8 cellular contexts compared by ENCODE assay signal in the genomic region with DNA sequence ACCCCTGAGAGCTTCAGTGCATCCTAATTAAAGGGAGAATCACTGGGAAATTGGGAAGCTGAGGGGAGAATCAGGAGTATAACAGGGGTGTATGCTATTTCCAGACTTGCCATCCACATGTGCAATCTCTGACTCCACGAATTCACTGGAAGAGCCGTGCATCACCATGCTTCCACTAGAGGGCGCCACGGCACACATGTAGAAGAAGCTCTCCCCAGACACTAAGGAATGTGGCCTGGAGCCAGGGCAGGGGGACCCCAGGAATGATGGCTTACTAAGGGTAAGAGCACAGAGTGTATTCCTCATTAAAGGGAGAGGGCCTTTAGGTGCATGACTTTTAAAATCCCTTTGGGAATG.
DNase-seq lines count a peak whose midpoint lies in the region; ATAC-seq, FAIRE-seq and TF ChIP-seq lines count a peak whose summit lies in the region.

No MANE protein-coding gene starts in this region.

- H3K27ac ChIP-seq in VCaP = no peak overlapping the region
- no peak overlapping the region for H3K27ac ChIP-seq in HepG2 (ENCODE audit: extremely low read length, insufficient read depth, low read length)

- TF ChIP-seq RAD21 in HepG2 (CRISPR knock-in tag; IDR thresholded peaks at IDR 0.05) = peak; percentile 72

- no peak overlapping the region for H2AFZ ChIP-seq in HepG2 (ENCODE audit: low read length)

- H3K4me1 Mint-ChIP-seq in chondrocyte (ENCODE audit: low read depth) = peaks cover 71% of the 10 kb centered on the region

- CTCF ChIA-PET in HepG2 (lab: Yijun Ruan, JAX; ENCODE audit: low intra/inter-chr PET ratio, low total read pairs) = interaction anchor here (0.6 to 2.1 kb wide), 4 partner anchors 9 to 296 kb away, joined by 3 to 17 read pairs (median 5); no protein-coding TSS in a partner anchor

- peak; percentile 91 for TF ChIP-seq CTCF in VCaP (conservative IDR thresholded peaks at IDR 0.05)
- TF ChIP-seq CTCF in chondrocyte (IDR thresholded peaks at IDR 0.05) = peak; percentile 92
- peak; percentile 91 for TF ChIP-seq CTCF in HepG2 (CRISPR knock-in tag; IDR thresholded peaks at IDR 0.05)

- H3K79me2 ChIP-seq in HepG2 (ENCODE audit: insufficient read depth, low read length) = no peaks in the 10 kb centered on the region

- no peaks in the 10 kb centered on the region for H3K27me3 Mint-ChIP-seq in chondrocyte (ENCODE audit: low read depth)

- intact Hi-C loops in HepG2 (cut with micrococcal nuclease; ENCODE audit: unreplicated experiment) = no loop called here

- DNase-seq in SIG-M5 treated with dmso at 0.1 percent for 504 hours (lab: John Stamatoyannopoulos, UW; ENCODE audit: unreplicated experiment) (peak; percentile 32), SIG-M5 (lab: John Stamatoyannopoulos, UW) (no peak), NCI-H1694 (lab: John Stamatoyannopoulos, UW) (peak; percentile 84), chondrocyte (ENCODE audit: low spot score) (no peak), HepG2 (ENCODE audit: low spot score) (peak; percentile 75)
- DNase-seq in stimulated activated CD4-positive, alpha-beta T cell treated with anti-CD3 and anti-CD28 coated beads, TNF-alpha, amount 100 ng/mL, for 1 hour (ENCODE audit: low read depth in 3 of 3, low spot score in 1 of 3) = peak in 2 of 3 donors; percentile 3 to 31

- no peaks in the 10 kb centered on the region for H3K9me3 Mint-ChIP-seq in chondrocyte (ENCODE audit: low read depth)

- FAIRE-seq in HepG2 (lab: Jason Lieb, UNC) = peak; percentile 76

- 5% methylated on average over 4 of the region's 4 CpGs for WGBS in HepG2 (ENCODE audit: low lambda C conversion rate)

- no peaks in the 10 kb centered on the region for H3K27me3 ChIP-seq in HepG2 (ENCODE audit: control insufficient read depth in 1 of 2, insufficient read depth in 2 of 2, low read length in 2 of 2)

- peak; percentile 73 for ATAC-seq in HepG2
- ATAC-seq in HG03175 (IDR thresholded peaks at IDR 0.05; ENCODE audit: unreplicated experiment) = no peak

- H3K36me3 ChIP-seq in HepG2 (replicated peaks in 1 of 2; ENCODE audit: control insufficient read depth in 1 of 2, insufficient read depth in 2 of 2, low read length in 2 of 2) = no peaks in the 10 kb centered on the region

- POLR2A ChIA-PET in HepG2 (lab: Yijun Ruan, JAX) = interaction anchor here (1.2 to 1.5 kb wide), 2 partner anchors 24 to 29 kb away, joined by 3 read pairs; no protein-coding TSS in a partner anchor

- H3K9me3 ChIP-seq in HepG2 (ENCODE audit: low read length) = no peaks in the 10 kb centered on the region

- H3K36me3 Mint-ChIP-seq in chondrocyte (ENCODE audit: low read depth) = no peaks in the 10 kb centered on the region

- TF ChIP-seq EP300 in HepG2 (IDR thresholded peaks at IDR 0.05; ENCODE audit: low read depth in 2 of 2, low read length in 2 of 2) (no peak), HepG2 (CRISPR knock-in tag; IDR thresholded peaks at IDR 0.05; ENCODE audit: borderline replicate concordance) (no peak)

- H3K4me1 ChIP-seq in HepG2 (ENCODE audit: insufficient read depth, low read length) = peaks cover 39% of the 10 kb centered on the region

- BruUV-seq in HepG2 (replicated peaks; lab: Mats Ljungman, UMichigan) = no TSS peak

- no peak overlapping the region for H3K4me2 ChIP-seq in HepG2 (ENCODE audit: low read depth, low read length)

- H3K4me3 Mint-ChIP-seq in chondrocyte (ENCODE audit: unreplicated experiment) = no peak overlapping the region

- H3K9ac ChIP-seq in HepG2 (ENCODE audit: insufficient read depth, low read depth, low read length) = no peak overlapping the region

- no peak overlapping the region for H3K4me3 ChIP-seq in HepG2 (replicated peaks in 1 of 3; ENCODE audit: insufficient read depth in 1 of 3, low read depth in 2 of 3, low read length in 3 of 3)

- TF ChIP-seq POLR2A in HepG2 (IDR thresholded peaks at IDR 0.05; ENCODE audit: insufficient read depth in 1 of 2, low read depth in 2 of 2, low read length in 2 of 2) = no peak

- in situ Hi-C loops in HepG2 (cut with HindIII; ENCODE audit: extremely low pct_ligation_motif_present, low pct_unique_long_range_greater_than_20kb) = no loop called here

- no peaks in the 10 kb centered on the region for H4K20me1 ChIP-seq in HepG2 (ENCODE audit: insufficient read depth, low read length)

- peak overlapping the region; percentile 56 for H3K27ac Mint-ChIP-seq in chondrocyte (ENCODE audit: unreplicated experiment)

TF ChIP-seq in HepG2, 621 proteins besides CTCF, POLR2A, EP300 and RAD21 (continues in another document):
- TF ChIP-seq GATAD1 (CRISPR knock-in tag; IDR thresholded peaks at IDR 0.05) (no peak), PRPF4 (IDR thresholded peaks at IDR 0.05; ENCODE audit: low read depth, low read length, poor library complexity, severe bottlenecking) (no peak)
- TF ChIP-seq, protein P1, sequence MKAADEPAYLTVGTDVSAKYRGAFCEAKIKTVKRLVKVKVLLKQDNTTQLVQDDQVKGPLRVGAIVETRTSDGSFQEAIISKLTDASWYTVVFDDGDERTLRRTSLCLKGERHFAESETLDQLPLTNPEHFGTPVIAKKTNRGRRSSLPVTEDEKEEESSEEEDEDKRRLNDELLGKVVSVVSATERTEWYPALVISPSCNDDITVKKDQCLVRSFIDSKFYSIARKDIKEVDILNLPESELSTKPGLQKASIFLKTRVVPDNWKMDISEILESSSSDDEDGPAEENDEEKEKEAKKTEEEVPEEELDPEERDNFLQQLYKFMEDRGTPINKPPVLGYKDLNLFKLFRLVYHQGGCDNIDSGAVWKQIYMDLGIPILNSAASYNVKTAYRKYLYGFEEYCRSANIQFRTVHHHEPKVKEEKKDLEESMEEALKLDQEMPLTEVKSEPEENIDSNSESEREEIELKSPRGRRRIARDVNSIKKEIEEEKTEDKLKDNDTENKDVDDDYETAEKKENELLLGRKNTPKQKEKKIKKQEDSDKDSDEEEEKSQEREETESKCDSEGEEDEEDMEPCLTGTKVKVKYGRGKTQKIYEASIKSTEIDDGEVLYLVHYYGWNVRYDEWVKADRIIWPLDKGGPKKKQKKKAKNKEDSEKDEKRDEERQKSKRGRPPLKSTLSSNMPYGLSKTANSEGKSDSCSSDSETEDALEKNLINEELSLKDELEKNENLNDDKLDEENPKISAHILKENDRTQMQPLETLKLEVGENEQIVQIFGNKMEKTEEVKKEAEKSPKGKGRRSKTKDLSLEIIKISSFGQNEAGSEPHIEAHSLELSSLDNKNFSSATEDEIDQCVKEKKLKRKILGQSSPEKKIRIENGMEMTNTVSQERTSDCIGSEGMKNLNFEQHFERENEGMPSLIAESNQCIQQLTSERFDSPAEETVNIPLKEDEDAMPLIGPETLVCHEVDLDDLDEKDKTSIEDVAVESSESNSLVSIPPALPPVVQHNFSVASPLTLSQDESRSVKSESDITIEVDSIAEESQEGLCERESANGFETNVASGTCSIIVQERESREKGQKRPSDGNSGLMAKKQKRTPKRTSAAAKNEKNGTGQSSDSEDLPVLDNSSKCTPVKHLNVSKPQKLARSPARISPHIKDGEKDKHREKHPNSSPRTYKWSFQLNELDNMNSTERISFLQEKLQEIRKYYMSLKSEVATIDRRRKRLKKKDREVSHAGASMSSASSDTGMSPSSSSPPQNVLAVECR (CRISPR knock-in tag; IDR thresholded peaks at IDR 0.05; ENCODE audit: borderline replicate concordance) = 0 out of 2 replicates have a peak, but pooled peaks have one; percentile 15
- TF ChIP-seq, protein P2, sequence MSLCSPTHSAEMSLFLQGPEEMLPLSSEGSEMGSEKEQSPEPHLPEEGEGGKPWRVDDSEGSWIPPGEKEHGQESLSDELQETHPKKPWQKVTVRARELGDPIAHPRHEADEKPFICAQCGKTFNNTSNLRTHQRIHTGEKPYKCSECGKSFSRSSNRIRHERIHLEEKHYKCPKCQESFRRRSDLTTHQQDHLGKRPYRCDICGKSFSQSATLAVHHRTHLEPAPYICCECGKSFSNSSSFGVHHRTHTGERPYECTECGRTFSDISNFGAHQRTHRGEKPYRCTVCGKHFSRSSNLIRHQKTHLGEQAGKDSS (CRISPR knock-in tag; IDR thresholded peaks at IDR 0.05; ENCODE audit: borderline replicate concordance, low read depth) = no peak

Comparison
In these comparisons a context has a peak if more than half of its experiments do, and no peak if none do; other contexts are left out.
1. DNase-seq: peak in SIG-M5 treated with dmso at 0.1 percent for 504 hours (single experiment), NCI-H1694 (single experiment), HepG2 (single experiment) and stimulated activated CD4-positive, alpha-beta T cell treated with anti-CD3 and anti-CD28 coated beads, TNF-alpha, amount 100 ng/mL, for 1 hour (2 of 3); none in SIG-M5 (single experiment) and chondrocyte (single experiment).
2. Peak in every context shown above with its lines, with median percentiles within 50 percentile points of each other: CTCF ChIP-seq.